Comparison of ENCODE assay signal across 1 cellular context in the genomic region with DNA sequence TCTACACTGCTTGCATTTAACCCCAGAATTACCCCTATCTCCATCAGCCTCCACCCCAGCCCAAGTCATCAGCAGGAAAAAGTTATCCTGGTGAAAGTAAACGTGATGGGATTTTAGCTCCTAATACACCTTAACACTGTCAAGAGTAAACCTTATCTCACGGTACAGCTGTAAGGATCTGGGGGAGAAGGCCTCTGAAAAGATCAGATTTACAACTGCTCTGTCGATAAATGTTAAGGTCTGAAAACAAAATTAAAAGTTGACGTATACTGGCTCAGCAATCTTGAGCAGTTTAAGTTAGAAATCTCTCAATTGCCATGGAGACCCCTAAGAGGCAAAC.
TF ChIP-seq lines count a peak whose summit lies in the region.

No MANE protein-coding gene starts in this region.

TF ChIP-seq in K562, 482 proteins besides CTCF, POLR2A, EP300 and RAD21 (continued from another document and continues in another):
- peak in 1 of 2 experiments; percentile 40; a peak in 1 of 4 replicates for TF ChIP-seq ZNF639 (CRISPR knock-in tag; conservative IDR thresholded peaks at IDR 0.05 in 1 of 2, IDR thresholded peaks at IDR 0.05 in 1 of 2)
- peak; percentile 82; the same call in 1 of the 2 replicates for TF ChIP-seq ZSCAN29 (IDR thresholded peaks at IDR 0.05)
- TF ChIP-seq NR4A1 (CRISPR knock-in tag; IDR thresholded peaks at IDR 0.05): no peak
- no peak for TF ChIP-seq NR4A1 (tag; IDR thresholded peaks at IDR 0.05)
- TF ChIP-seq SNRNP70 (optimal IDR thresholded peaks at IDR 0.05; ENCODE audit: low read depth, low read length): no peak
- TF ChIP-seq TEAD4 (IDR thresholded peaks at IDR 0.05; ENCODE audit: low read length): peak; percentile 75
- no peak for TF ChIP-seq TEAD4 (CRISPR knock-in tag; IDR thresholded peaks at IDR 0.05; ENCODE audit: borderline replicate concordance)
- TF ChIP-seq, protein P1, sequence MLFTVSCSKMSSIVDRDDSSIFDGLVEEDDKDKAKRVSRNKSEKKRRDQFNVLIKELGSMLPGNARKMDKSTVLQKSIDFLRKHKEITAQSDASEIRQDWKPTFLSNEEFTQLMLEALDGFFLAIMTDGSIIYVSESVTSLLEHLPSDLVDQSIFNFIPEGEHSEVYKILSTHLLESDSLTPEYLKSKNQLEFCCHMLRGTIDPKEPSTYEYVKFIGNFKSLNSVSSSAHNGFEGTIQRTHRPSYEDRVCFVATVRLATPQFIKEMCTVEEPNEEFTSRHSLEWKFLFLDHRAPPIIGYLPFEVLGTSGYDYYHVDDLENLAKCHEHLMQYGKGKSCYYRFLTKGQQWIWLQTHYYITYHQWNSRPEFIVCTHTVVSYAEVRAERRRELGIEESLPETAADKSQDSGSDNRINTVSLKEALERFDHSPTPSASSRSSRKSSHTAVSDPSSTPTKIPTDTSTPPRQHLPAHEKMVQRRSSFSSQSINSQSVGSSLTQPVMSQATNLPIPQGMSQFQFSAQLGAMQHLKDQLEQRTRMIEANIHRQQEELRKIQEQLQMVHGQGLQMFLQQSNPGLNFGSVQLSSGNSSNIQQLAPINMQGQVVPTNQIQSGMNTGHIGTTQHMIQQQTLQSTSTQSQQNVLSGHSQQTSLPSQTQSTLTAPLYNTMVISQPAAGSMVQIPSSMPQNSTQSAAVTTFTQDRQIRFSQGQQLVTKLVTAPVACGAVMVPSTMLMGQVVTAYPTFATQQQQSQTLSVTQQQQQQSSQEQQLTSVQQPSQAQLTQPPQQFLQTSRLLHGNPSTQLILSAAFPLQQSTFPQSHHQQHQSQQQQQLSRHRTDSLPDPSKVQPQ (CRISPR knock-in tag; IDR thresholded peaks at IDR 0.05; ENCODE audit: borderline replicate concordance): no peak
- peak; percentile 45; the same call in 1 of the 2 replicates for TF ChIP-seq SMAD3 (CRISPR knock-in tag; conservative IDR thresholded peaks at IDR 0.05)
- TF ChIP-seq MYNN (IDR thresholded peaks at IDR 0.05): no peak
- TF ChIP-seq MYNN (CRISPR knock-in tag; IDR thresholded peaks at IDR 0.05): no peak
- no peak for TF ChIP-seq EWSR1 (IDR thresholded peaks at IDR 0.05; ENCODE audit: borderline replicate concordance, low read depth, partially characterized antibody)
- TF ChIP-seq CBFA2T2 (conservative IDR thresholded peaks at IDR 0.05): peak; percentile 66
- 0 out of 4 replicates have a peak, but pooled peaks of 1 of the 2 experiments have one; percentile 23 for TF ChIP-seq ZMIZ1 (IDR thresholded peaks at IDR 0.05; ENCODE audit: low read depth in 2 of 2, low read length in 2 of 2)
- TF ChIP-seq FOXM1 (IDR thresholded peaks at IDR 0.05; ENCODE audit: low read depth): peak; percentile 39; the same call in 1 of the 2 replicates
- TF ChIP-seq FOXM1 (CRISPR knock-in tag; IDR thresholded peaks at IDR 0.05; ENCODE audit: low read depth): no peak
- no peak for TF ChIP-seq PPARD (CRISPR knock-in tag; IDR thresholded peaks at IDR 0.05)
- no peak for TF ChIP-seq CHCHD3 (CRISPR knock-in tag; IDR thresholded peaks at IDR 0.05)
- TF ChIP-seq PTTG1 (tag; IDR thresholded peaks at IDR 0.05; ENCODE audit: low read depth): no peak
- TF ChIP-seq PHB (CRISPR knock-in tag; IDR thresholded peaks at IDR 0.05): no peak
- TF ChIP-seq ZNF174 (CRISPR knock-in tag; IDR thresholded peaks at IDR 0.05): no peak
- TF ChIP-seq ZNF263 (CRISPR knock-in tag; IDR thresholded peaks at IDR 0.05; ENCODE audit: borderline replicate concordance): no peak
- TF ChIP-seq, protein P2, sequence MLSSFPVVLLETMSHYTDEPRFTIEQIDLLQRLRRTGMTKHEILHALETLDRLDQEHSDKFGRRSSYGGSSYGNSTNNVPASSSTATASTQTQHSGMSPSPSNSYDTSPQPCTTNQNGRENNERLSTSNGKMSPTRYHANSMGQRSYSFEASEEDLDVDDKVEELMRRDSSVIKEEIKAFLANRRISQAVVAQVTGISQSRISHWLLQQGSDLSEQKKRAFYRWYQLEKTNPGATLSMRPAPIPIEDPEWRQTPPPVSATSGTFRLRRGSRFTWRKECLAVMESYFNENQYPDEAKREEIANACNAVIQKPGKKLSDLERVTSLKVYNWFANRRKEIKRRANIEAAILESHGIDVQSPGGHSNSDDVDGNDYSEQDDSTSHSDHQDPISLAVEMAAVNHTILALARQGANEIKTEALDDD (IDR thresholded peaks at IDR 0.05): peak; percentile 46; the same call in 1 of the 2 replicates
- TF ChIP-seq, protein P3, sequence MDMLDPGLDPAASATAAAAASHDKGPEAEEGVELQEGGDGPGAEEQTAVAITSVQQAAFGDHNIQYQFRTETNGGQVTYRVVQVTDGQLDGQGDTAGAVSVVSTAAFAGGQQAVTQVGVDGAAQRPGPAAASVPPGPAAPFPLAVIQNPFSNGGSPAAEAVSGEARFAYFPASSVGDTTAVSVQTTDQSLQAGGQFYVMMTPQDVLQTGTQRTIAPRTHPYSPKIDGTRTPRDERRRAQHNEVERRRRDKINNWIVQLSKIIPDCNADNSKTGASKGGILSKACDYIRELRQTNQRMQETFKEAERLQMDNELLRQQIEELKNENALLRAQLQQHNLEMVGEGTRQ (CRISPR knock-in tag; IDR thresholded peaks at IDR 0.05): no peak
- TF ChIP-seq ZHX1 (conservative IDR thresholded peaks at IDR 0.05; ENCODE audit: low read length): no peak
- TF ChIP-seq RHOXF2B (CRISPR knock-in tag; conservative IDR thresholded peaks at IDR 0.05): no peak
- TF ChIP-seq ZNF408 (CRISPR knock-in tag; IDR thresholded peaks at IDR 0.05; ENCODE audit: low read depth): no peak
- no peak for TF ChIP-seq SREBF2 (CRISPR knock-in tag; IDR thresholded peaks at IDR 0.05)
- TF ChIP-seq POU5F1 (IDR thresholded peaks at IDR 0.05; ENCODE audit: borderline replicate concordance, low read depth, low read length, partially characterized antibody): no peak
- peak; percentile 48; the same call in 1 of the 2 replicates for TF ChIP-seq NFIC (IDR thresholded peaks at IDR 0.05)
- no peak for TF ChIP-seq GTF2B (IDR thresholded peaks at IDR 0.05; ENCODE audit: extremely low read depth, insufficient read length)
- no peak for TF ChIP-seq CBX2 (IDR thresholded peaks at IDR 0.05; ENCODE audit: insufficient read depth, low read length, poor library complexity, severe bottlenecking)
- peak; percentile 73 for TF ChIP-seq KLF16 (IDR thresholded peaks at IDR 0.05)
- no peak for TF ChIP-seq BCL6 (CRISPR knock-in tag; IDR thresholded peaks at IDR 0.05)
- TF ChIP-seq, protein P4, sequence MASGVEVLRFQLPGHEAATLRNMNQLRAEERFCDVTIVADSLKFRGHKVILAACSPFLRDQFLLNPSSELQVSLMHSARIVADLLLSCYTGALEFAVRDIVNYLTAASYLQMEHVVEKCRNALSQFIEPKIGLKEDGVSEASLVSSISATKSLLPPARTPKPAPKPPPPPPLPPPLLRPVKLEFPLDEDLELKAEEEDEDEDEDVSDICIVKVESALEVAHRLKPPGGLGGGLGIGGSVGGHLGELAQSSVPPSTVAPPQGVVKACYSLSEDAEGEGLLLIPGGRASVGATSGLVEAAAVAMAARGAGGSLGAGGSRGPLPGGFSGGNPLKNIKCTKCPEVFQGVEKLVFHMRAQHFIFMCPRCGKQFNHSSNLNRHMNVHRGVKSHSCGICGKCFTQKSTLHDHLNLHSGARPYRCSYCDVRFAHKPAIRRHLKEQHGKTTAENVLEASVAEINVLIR (CRISPR knock-in tag; IDR thresholded peaks at IDR 0.05): no peak
- TF ChIP-seq CREB1 (IDR thresholded peaks at IDR 0.05): no peak
- TF ChIP-seq CREB1 (CRISPR knock-in tag; IDR thresholded peaks at IDR 0.05): no peak
- TF ChIP-seq ZSCAN32 (CRISPR knock-in tag; IDR thresholded peaks at IDR 0.05): no peak
- TF ChIP-seq GABPB2 (CRISPR knock-in tag; conservative IDR thresholded peaks at IDR 0.05): no peak
- no peak for TF ChIP-seq TCF7 (IDR thresholded peaks at IDR 0.05; ENCODE audit: borderline replicate concordance)
- TF ChIP-seq RBM15 (IDR thresholded peaks at IDR 0.05; ENCODE audit: insufficient read depth, low read length): no peak
- no peak for TF ChIP-seq SRSF3 (IDR thresholded peaks at IDR 0.05; ENCODE audit: insufficient read depth, low read length)
- TF ChIP-seq, protein P5, sequence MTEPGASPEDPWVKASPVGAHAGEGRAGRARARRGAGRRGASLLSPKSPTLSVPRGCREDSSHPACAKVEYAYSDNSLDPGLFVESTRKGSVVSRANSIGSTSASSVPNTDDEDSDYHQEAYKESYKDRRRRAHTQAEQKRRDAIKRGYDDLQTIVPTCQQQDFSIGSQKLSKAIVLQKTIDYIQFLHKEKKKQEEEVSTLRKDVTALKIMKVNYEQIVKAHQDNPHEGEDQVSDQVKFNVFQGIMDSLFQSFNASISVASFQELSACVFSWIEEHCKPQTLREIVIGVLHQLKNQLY (CRISPR knock-in tag; conservative IDR thresholded peaks at IDR 0.05): no peak
- TF ChIP-seq TEAD2 (tag; IDR thresholded peaks at IDR 0.05): no peak
- TF ChIP-seq RCOR1 (IDR thresholded peaks at IDR 0.05; ENCODE audit: borderline replicate concordance in 1 of 2, low read depth in 2 of 2, low read length in 2 of 2): peak in 1 of 2 experiments; percentile 82; a peak in 2 of 4 replicates
- no peak for TF ChIP-seq L3MBTL2 (IDR thresholded peaks at IDR 0.05)
- no peak for TF ChIP-seq MXI1 (IDR thresholded peaks at IDR 0.05; ENCODE audit: low read depth, low read length)
- TF ChIP-seq NR2C1 (IDR thresholded peaks at IDR 0.05): no peak
- TF ChIP-seq NR2C1 (tag; IDR thresholded peaks at IDR 0.05): no peak
- peak; percentile 83 for TF ChIP-seq CBFA2T3 (IDR thresholded peaks at IDR 0.05)
- TF ChIP-seq, protein P6, sequence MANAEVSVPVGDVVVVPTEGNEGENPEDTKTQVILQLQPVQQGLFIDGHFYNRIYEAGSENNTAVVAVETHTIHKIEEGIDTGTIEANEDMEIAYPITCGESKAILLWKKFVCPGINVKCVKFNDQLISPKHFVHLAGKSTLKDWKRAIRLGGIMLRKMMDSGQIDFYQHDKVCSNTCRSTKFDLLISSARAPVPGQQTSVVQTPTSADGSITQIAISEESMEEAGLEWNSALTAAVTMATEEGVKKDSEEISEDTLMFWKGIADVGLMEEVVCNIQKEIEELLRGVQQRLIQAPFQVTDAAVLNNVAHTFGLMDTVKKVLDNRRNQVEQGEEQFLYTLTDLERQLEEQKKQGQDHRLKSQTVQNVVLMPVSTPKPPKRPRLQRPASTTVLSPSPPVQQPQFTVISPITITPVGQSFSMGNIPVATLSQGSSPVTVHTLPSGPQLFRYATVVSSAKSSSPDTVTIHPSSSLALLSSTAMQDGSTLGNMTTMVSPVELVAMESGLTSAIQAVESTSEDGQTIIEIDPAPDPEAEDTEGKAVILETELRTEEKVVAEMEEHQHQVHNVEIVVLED (CRISPR knock-in tag; IDR thresholded peaks at IDR 0.05): no peak
- TF ChIP-seq SRSF1 (IDR thresholded peaks at IDR 0.05; ENCODE audit: low read depth, low read length): no peak
- no peak for TF ChIP-seq ZNF76 (CRISPR knock-in tag; IDR thresholded peaks at IDR 0.05; ENCODE audit: borderline replicate concordance)
- TF ChIP-seq HDAC3 (IDR thresholded peaks at IDR 0.05; ENCODE audit: borderline replicate concordance, partially characterized antibody): no peak
- no peak for TF ChIP-seq CEBPB (tag; IDR thresholded peaks at IDR 0.05)
